In the genomic region with DNA sequence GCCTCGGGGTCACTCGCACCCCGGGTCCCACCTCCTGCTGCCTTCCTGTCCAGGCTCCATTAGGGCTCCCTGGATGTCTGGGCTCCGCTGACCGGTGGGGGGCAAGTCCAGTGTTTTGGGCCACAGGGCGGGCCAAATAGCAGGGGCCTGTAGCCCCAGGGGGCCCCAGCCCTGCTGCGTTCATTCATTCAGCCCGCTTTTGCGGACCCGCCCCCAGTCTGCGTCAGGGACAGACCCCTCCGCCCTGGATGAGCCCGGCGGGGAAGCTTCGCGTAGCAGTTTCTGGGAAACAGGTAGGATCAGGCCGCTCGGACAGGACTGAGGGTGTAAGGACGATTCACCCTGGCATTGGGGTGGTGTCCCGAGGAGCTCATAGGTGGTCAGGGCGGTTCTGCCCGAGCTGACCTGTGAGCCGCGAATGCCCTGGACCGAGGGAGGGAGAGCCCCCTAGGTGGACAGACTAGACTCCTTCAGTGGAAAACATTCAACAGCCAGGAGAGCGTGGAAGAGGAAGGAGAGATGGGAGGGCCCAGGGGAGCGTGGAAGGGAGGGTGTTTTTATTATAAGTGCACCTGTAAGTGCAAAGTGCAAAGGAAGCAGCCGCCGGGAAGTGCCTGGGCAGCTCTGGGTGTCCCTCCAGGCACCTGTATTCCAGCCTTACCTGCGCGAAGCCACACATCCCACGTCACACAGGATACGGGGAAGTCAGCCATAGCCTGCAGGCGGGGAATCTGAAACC, we compare ENCODE assay signal across 8 cellular contexts. TPM values are rescaled to one million over a fixed set of nuclear protein-coding genes. Genes with fewer than 3 reads are reported as not detected.
DNase-seq lines count a peak whose midpoint lies in the region; ATAC-seq and TF ChIP-seq lines count a peak whose summit lies in the region.

No MANE protein-coding gene starts in this region.

- H3K36me3 ChIP-seq in esophagus muscularis mucosa (no peaks in the 10 kb centered on the region), neural cell (ENCODE audit: insufficient read depth, low read length) (no peaks in the 10 kb centered on the region)

- H3K4me1 ChIP-seq in esophagus muscularis mucosa: peaks cover 44 to 56% (median 51%) of the 10 kb centered on the region in 4 donors

- peak; percentile 53 for DNase-seq in D341Med (ENCODE audit: low spot score)
- peak; percentile 66 for DNase-seq in HuH-7 (ENCODE audit: low spot score)
- DNase-seq in activated CD4-positive, CD25-positive, alpha-beta regulatory T cell treated with anti-CD3 and anti-CD28 coated beads, Interleukin-2, amount 50 U/mL, for 72 hours: peak; percentile 47
- DNase-seq in esophagus muscularis mucosa (ENCODE audit: extremely low spot score): peak; percentile 90
- no peak for DNase-seq in cerebellar nuclear complex (lab: John Stamatoyannopoulos, UW)
- no peak for DNase-seq in CD1c-positive myeloid dendritic cell (ENCODE audit: extremely low spot score)

- intact Hi-C loops in esophagus muscularis mucosa (cut with DNase I): loop anchor here (5.0 kb wide), 3 partner anchors 51 to 204 kb away; a partner anchor contains a TSS

- no peaks in the 10 kb centered on the region for H3F3A ChIP-seq in neural cell (ENCODE audit: insufficient read depth, low read length, poor library complexity, severe bottlenecking)

- TF ChIP-seq RAD21 in neural cell (conservative IDR thresholded peaks at IDR 0.05): no peak

- peak overlapping the region; percentile 89 for H3K9ac ChIP-seq in neural cell (ENCODE audit: low read length)

- peak overlapping the region; percentile 94 for H3K4me2 ChIP-seq in neural cell (ENCODE audit: low read length)

- TF ChIP-seq CTCF in esophagus muscularis mucosa (IDR thresholded peaks at IDR 0.05): no peak
- no peak for TF ChIP-seq CTCF in neural cell (IDR thresholded peaks at IDR 0.05; ENCODE audit: poor library complexity, severe bottlenecking)

- peak; percentile 15 for ATAC-seq in GM21367 (IDR thresholded peaks at IDR 0.05; ENCODE audit: unreplicated experiment)

- H3K27ac ChIP-seq in esophagus muscularis mucosa (replicated peaks in 1 of 4) (peak overlapping the region; percentile 84 to 94 (median 89)), neural cell (ENCODE audit: low read length) (peak overlapping the region; percentile 84)

- H3K9me3 ChIP-seq in esophagus muscularis mucosa: no peaks in the 10 kb centered on the region
- H3K9me3 ChIP-seq in neural cell (ENCODE audit: low read length): no peaks in the 10 kb centered on the region

- 7% methylated on average over 14 of the region's 34 CpGs for WGBS in esophagus muscularis mucosa

- H3K4me3 ChIP-seq in esophagus muscularis mucosa (peak overlapping the region; percentile 79 to 95 (median 94)), neural cell (ENCODE audit: low read length) (peak overlapping the region; percentile 92)

- no peaks in the 10 kb centered on the region for H3K9me2 ChIP-seq in neural cell (ENCODE audit: insufficient read depth, low read length)

- no peaks in the 10 kb centered on the region for H4K20me1 ChIP-seq in neural cell (ENCODE audit: insufficient read depth)

- no peak for TF ChIP-seq POLR2A in esophagus muscularis mucosa (IDR thresholded peaks at IDR 0.05; ENCODE audit: low read depth)

- peak overlapping the region; percentile 98 for H2AFZ ChIP-seq in neural cell (ENCODE audit: low read depth, low read length)

- H3K27me3 ChIP-seq in esophagus muscularis mucosa: no peaks in the 10 kb centered on the region
- H3K27me3 ChIP-seq in neural cell (ENCODE audit: insufficient read depth, low read depth, low read length): no peaks in the 10 kb centered on the region

- H3K79me2 ChIP-seq in neural cell (replicated peaks; ENCODE audit: insufficient read depth, low read length): peaks cover 26% of the 10 kb centered on the region

- TF ChIP-seq EP300 in esophagus muscularis mucosa (IDR thresholded peaks at IDR 0.05) (no peak), neural cell (conservative IDR thresholded peaks at IDR 0.05; ENCODE audit: poor library complexity, severe bottlenecking) (no peak)

TF ChIP-seq in neural cell, 6 proteins besides CTCF, POLR2A, EP300 and RAD21:
- peak; percentile 44 for TF ChIP-seq MXI1 (conservative IDR thresholded peaks at IDR 0.05; ENCODE audit: poor library complexity, severe bottlenecking)
- TF ChIP-seq, protein P1, sequence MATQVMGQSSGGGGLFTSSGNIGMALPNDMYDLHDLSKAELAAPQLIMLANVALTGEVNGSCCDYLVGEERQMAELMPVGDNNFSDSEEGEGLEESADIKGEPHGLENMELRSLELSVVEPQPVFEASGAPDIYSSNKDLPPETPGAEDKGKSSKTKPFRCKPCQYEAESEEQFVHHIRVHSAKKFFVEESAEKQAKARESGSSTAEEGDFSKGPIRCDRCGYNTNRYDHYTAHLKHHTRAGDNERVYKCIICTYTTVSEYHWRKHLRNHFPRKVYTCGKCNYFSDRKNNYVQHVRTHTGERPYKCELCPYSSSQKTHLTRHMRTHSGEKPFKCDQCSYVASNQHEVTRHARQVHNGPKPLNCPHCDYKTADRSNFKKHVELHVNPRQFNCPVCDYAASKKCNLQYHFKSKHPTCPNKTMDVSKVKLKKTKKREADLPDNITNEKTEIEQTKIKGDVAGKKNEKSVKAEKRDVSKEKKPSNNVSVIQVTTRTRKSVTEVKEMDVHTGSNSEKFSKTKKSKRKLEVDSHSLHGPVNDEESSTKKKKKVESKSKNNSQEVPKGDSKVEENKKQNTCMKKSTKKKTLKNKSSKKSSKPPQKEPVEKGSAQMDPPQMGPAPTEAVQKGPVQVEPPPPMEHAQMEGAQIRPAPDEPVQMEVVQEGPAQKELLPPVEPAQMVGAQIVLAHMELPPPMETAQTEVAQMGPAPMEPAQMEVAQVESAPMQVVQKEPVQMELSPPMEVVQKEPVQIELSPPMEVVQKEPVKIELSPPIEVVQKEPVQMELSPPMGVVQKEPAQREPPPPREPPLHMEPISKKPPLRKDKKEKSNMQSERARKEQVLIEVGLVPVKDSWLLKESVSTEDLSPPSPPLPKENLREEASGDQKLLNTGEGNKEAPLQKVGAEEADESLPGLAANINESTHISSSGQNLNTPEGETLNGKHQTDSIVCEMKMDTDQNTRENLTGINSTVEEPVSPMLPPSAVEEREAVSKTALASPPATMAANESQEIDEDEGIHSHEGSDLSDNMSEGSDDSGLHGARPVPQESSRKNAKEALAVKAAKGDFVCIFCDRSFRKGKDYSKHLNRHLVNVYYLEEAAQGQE (IDR thresholded peaks at IDR 0.05; ENCODE audit: borderline replicate concordance): no peak
- peak; percentile 41 for TF ChIP-seq TAF1 (IDR thresholded peaks at IDR 0.05; ENCODE audit: low read depth)

RNA-seq across cellular contexts. Expression of a gene that starts 0.6 kb away (rescaled TPM):
- total RNA-seq in esophagus muscularis mucosa: 10 to 100 TPM; 39.0 to 44.1 (median 43.5) TPM
- 143 and 184 TPM in 2 replicates for polyA plus RNA-seq in neural cell
- 90.6 and 111 TPM in 2 replicates for polyA minus RNA-seq in neural cell

RNA-seq across cellular contexts. Expression of a gene that starts 51.8 kb away (rescaled TPM):
- 100 to 1,000 TPM; 398 to 632 (median 462) TPM for total RNA-seq in esophagus muscularis mucosa
- 70.5 and 77.9 TPM in 2 replicates for polyA plus RNA-seq in neural cell
- 91.0 and 103 TPM in 2 replicates for polyA minus RNA-seq in neural cell

Comparison
In these comparisons a context has a peak if more than half of its experiments do, and no peak if none do; other contexts are left out.
1. DNase-seq: peak in D341Med (single experiment), HuH-7 (single experiment), activated CD4-positive, CD25-positive, alpha-beta regulatory T cell treated with anti-CD3 and anti-CD28 coated beads, Interleukin-2, amount 50 U/mL, for 72 hours (single experiment) and esophagus muscularis mucosa (single experiment); none in cerebellar nuclear complex (0 of 2) and CD1c-positive myeloid dendritic cell (single experiment).